Comparison of ENCODE assay signal across 8 cellular contexts in the genomic region with DNA sequence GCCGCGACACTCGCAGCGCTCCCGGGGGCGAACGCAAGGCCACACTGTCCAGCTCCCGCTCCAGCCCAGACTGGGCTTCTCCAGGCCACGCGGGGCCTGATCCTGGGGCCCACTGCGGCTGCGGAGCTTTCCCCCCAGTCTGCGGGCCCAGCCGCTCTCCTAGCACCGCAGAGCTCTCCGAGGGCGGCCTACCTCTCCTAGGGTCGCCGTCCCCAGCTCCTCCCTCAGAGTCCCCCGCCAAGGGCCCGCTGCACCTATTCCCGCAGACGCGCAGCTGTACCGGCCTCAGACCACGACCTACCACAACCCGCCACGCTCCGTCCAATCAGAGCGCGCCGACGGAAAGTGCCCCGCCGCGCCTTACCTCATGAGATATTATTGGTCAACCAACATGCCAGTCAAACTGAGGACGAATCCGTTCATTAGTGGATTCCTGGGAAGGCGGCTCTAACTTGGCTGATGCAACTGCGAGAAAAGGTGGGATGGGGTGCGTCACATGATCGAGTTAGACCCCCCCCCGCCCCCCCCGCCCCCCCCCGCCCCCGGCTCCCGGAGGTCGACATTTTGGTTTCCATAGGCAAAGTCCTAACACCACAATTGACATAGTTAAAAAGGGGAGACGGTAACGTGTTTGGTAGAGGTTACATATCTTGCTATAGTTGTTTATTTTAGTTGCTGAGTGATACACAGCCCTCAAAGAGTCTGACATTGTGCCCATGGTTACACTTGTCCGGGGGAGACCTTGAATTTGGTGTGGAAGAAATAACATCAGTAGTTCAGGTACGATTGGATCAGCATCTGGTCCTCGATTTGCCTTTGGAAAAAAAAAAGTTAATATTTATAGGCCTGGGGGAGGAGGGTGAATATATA. TPM values are rescaled to one million over a fixed set of nuclear protein-coding genes. Genes with fewer than 3 reads are reported as not detected.
A peak's percentile ranks its signal among the peaks of the same experiment; 100 is the strongest.
DNase-seq lines count a peak whose midpoint lies in the region; ATAC-seq and TF ChIP-seq lines count a peak whose summit lies in the region.

A gene (minus strand): TSS at position 278 of the 870 bp plus-strand sequence. CDS start 6,743 bp downstream, outside the sequence.

- peak; percentile 99 for DNase-seq in CMK (ENCODE audit: low read depth)
- peak; percentile 96 for DNase-seq in GM20000 (ENCODE audit: low spot score)
- DNase-seq in HT-29 (ENCODE audit: low spot score) = peak; percentile 98
- peak; percentile 97 to 98 for DNase-seq in NOMO-1 (lab: John Stamatoyannopoulos, UW; ENCODE audit: unreplicated experiment in 2 of 2)
- DNase-seq in activated CD8-positive, alpha-beta memory T cell treated with anti-CD3 and anti-CD28 coated beads for 4 hours (ENCODE audit: low read depth in 2 of 2) = peak; percentile 90 to 91
- peak; percentile 88 to 92 (median 92) for DNase-seq in effector memory CD8-positive, alpha-beta T cell
- peak; percentile 76 to 94 for DNase-seq in memory B cell (ENCODE audit: low spot score in 2 of 2)
- peak; percentile 89 for DNase-seq in stimulated activated CD8-positive, alpha-beta memory T cell treated with anti-CD3 and anti-CD28 coated beads, Interleukin-12 subunit alpha, Interleukin-12 subunit beta, amount 100 ng/mL, for 24 hours (ENCODE audit: extremely low read depth)

- TF ChIP-seq CTCF in GM20000 (IDR thresholded peaks at IDR 0.05; ENCODE audit: extremely low read depth, missing control alignments) = no peak

- H3K27ac Mint-ChIP-seq in effector memory CD8-positive, alpha-beta T cell = peak within 1 kb of the TSS; percentile 97 to 98
- H3K27ac Mint-ChIP-seq in memory B cell = peak within 1 kb of the TSS; percentile 91

- H3K4me3 Mint-ChIP-seq in effector memory CD8-positive, alpha-beta T cell = peak within 1 kb of the TSS; percentile 94 to 97
- H3K4me3 Mint-ChIP-seq in memory B cell = peak within 1 kb of the TSS; percentile 91

- peak; percentile 95 for ATAC-seq in effector memory CD8-positive, alpha-beta T cell (replicated peaks)
- ATAC-seq in memory B cell (ENCODE audit: low read depth) = peak; percentile 91

- peaks cover 19% of the 10 kb centered on the region for H3K36me3 Mint-ChIP-seq in effector memory CD8-positive, alpha-beta T cell (ENCODE audit: insufficient read depth)
- H3K36me3 Mint-ChIP-seq in memory B cell = no peaks in the 10 kb centered on the region

- H3K9me3 Mint-ChIP-seq in effector memory CD8-positive, alpha-beta T cell = no peaks in the 10 kb centered on the region
- H3K9me3 Mint-ChIP-seq in memory B cell = no peaks in the 10 kb centered on the region

- no peaks in the 10 kb centered on the region for H3K27me3 Mint-ChIP-seq in effector memory CD8-positive, alpha-beta T cell
- no peaks in the 10 kb centered on the region for H3K27me3 Mint-ChIP-seq in memory B cell

- peaks cover 10 to 20% of the 10 kb centered on the region in 2 donors for H3K4me1 Mint-ChIP-seq in effector memory CD8-positive, alpha-beta T cell (ENCODE audit: low read depth in 2 of 2)
- peaks cover 7% of the 10 kb centered on the region for H3K4me1 Mint-ChIP-seq in memory B cell

RNA-seq across cellular contexts. Expression of the gene that starts here (rescaled TPM):
- total RNA-seq in HT-29 (2014; rRNA removed; shearing (Covaris generic)) = 71.3 and 79.2 TPM in 2 replicates

Comparison
In these comparisons a context has a peak if more than half of its experiments do, and no peak if none do; other contexts are left out.
1. Peak in every context shown above with its lines: DNase-seq and ATAC-seq.